Comparison of ENCODE assay signal across 17 cellular contexts in the genomic region with DNA sequence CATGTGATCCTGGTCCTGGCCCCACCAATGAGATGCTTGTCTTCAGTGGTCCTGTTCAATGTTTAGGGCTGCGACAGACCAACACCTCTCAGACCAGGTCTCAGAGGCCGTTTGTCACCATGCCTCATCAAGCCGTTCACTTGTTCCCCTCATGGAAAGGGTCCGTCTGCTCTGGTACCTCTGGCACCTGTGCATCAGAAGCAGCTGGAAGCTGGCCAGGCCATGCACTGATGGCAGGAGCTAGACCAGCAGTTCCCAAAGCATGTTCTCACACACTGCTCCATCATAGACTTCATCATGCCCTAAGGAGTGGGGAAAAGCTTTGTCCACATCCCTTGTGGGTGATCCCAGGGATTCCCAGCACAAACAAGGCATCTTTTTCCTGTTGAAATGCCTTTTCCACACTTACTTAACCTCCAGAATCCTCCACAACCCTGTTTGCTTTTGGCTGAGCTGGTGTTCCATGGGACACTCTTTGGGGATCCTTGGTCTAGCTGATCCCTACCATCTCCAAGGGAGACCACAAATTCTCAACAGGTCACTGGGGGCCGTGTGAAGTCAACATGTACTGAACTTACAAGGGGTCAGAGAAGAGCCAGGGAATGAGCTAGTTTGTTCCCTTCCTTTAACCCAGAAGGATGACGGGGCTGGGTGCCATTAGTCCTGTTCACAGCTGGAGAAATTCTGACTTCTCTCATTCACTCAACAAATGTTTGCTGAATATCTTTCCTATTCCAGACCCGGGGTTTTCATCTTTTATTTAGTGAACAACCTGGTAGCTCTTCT. TPM values are rescaled to one million over a fixed set of nuclear protein-coding genes. Genes with fewer than 3 reads are reported as not detected.
A peak's percentile ranks its signal among the peaks of the same experiment; 100 is the strongest.
DNase-seq lines count a peak whose midpoint lies in the region; ATAC-seq, FAIRE-seq and TF ChIP-seq lines count a peak whose summit lies in the region.
"Had no signal": no experiment of that assay in that cellular context is flagged by ENCODE, and none has a peak within 500 bp of the region (broad histone marks: within the 10 kb centered on the region; RNA-seq: fewer than 3 reads in every experiment).

No MANE protein-coding gene starts in this region.

- no peaks in the 10 kb centered on the region for H4K20me1 ChIP-seq in OCI-LY3 (ENCODE audit: insufficient read depth, low read length)
- H4K20me1 ChIP-seq in H1 (replicated peaks in 1 of 2; ENCODE audit: control insufficient read depth in 1 of 2, insufficient read depth in 2 of 2, low read length in 2 of 2), result no peaks in the 10 kb centered on the region

- H3K9me3 ChIP-seq in CD4-positive, alpha-beta memory T cell (ENCODE audit: control insufficient read depth in 1 of 2, low read length in 2 of 2), result no peaks in the 10 kb centered on the region
- no peaks in the 10 kb centered on the region for H3K9me3 ChIP-seq in OCI-LY3 (ENCODE audit: insufficient read depth, low read length)
- no peaks in the 10 kb centered on the region for H3K9me3 ChIP-seq in H1 (ENCODE audit: insufficient read depth in 2 of 2, low read depth in 1 of 2, low read length in 1 of 2)
- H3K9me3 ChIP-seq in ascending aorta, result no peaks in the 10 kb centered on the region

- no peak overlapping the region for H3K14ac ChIP-seq in H1 (ENCODE audit: insufficient read length)

- peak overlapping the region; percentile 29; the same call in 1 of the 2 replicates for H3K4me2 ChIP-seq in OCI-LY3 (ENCODE audit: low read length)
- no peak overlapping the region for H3K4me2 ChIP-seq in H1 (ENCODE audit: insufficient read depth in 1 of 2, low read depth in 2 of 2, low read length in 2 of 2)
- H3K4me2 ChIP-seq: PC-9 had no signal

- TF ChIP-seq CTCF in OCI-LY3 (IDR thresholded peaks at IDR 0.05; ENCODE audit: low read depth, low read length) (no peak), H1 (IDR thresholded peaks at IDR 0.05; ENCODE audit: control extremely low read depth in 1 of 3, insufficient read depth in 1 of 3, low read depth in 1 of 3, low read length in 3 of 3) (no peak), ascending aorta (IDR thresholded peaks at IDR 0.05) (no peak)

- TF ChIP-seq RAD21 in H1 (IDR thresholded peaks at IDR 0.05 in 1 of 2, conservative IDR thresholded peaks at IDR 0.05 in 1 of 2; ENCODE audit: low read depth in 2 of 2, low read length in 2 of 2), result no peak

- H4K5ac ChIP-seq in H1 (ENCODE audit: insufficient read length, low read depth, low read length), result no peak overlapping the region

- H2AFZ ChIP-seq in OCI-LY3 (ENCODE audit: low read depth, low read length), result no peak overlapping the region
- H2AFZ ChIP-seq in H1 (ENCODE audit: low read length), result no peak overlapping the region
- H2AFZ ChIP-seq: PC-9 had no signal

- H3K23ac ChIP-seq in H1 (ENCODE audit: insufficient read length), result no peak overlapping the region

- H3K9ac ChIP-seq in OCI-LY3 (ENCODE audit: low read length), result no peak overlapping the region
- H3K9ac ChIP-seq in H1 (replicated peaks in 1 of 4; ENCODE audit: extremely low read depth in 1 of 4, low read depth in 3 of 4, low read length in 3 of 4), result no peak overlapping the region

- no peaks in the 10 kb centered on the region for H3K27me3 Mint-ChIP-seq in CD4-positive, alpha-beta memory T cell
- H3K27me3 Mint-ChIP-seq in stimulated activated memory B cell treated with anti-CD40 and anti-IgM and Interleukin-4, amounts not matched to agents 10 μg/mL and 1 μg/mL and 100 μg/mL, for 72 hours, result no peaks in the 10 kb centered on the region
- H3K27me3 Mint-ChIP-seq: progenitor cell of endocrine pancreas had no signal

- no peaks in the 10 kb centered on the region for H3K79me1 ChIP-seq in H1 (ENCODE audit: low read depth, low read length)

- H2AK5ac ChIP-seq in H1 (ENCODE audit: low read depth, low read length), result no peak overlapping the region

- intact Hi-C loops in CD4-positive, alpha-beta memory T cell (cut with micrococcal nuclease), result no loop called here
- intact Hi-C loops in ascending aorta (cut with DNase I), result no loop called here

- no peak overlapping the region for H3K56ac ChIP-seq in H1 (replicated peaks; ENCODE audit: insufficient read length, low read depth, low read length)

- H3K4me3 ChIP-seq in CD4-positive, alpha-beta memory T cell (ENCODE audit: low read length in 2 of 2), result no peak overlapping the region
- no peak overlapping the region for H3K4me3 ChIP-seq in OCI-LY3 (ENCODE audit: low read length)
- no peak overlapping the region for H3K4me3 ChIP-seq in H1 (ENCODE audit: extremely low read depth in 1 of 4, insufficient read depth in 2 of 4, low read depth in 3 of 4, low read length in 4 of 4)
- no peak overlapping the region for H3K4me3 ChIP-seq in ascending aorta
- H3K4me3 ChIP-seq: coronary artery, PC-9 had no signal

- no peak for TF ChIP-seq POLR2A in H1 (IDR thresholded peaks at IDR 0.05; ENCODE audit: control extremely low read depth in 1 of 2, low read depth in 2 of 2, low read length in 2 of 2)

- no peaks in the 10 kb centered on the region for H3K9me3 Mint-ChIP-seq in CD4-positive, alpha-beta memory T cell
- H3K9me3 Mint-ChIP-seq in stimulated activated memory B cell treated with anti-CD40 and anti-IgM and Interleukin-4, amounts not matched to agents 10 μg/mL and 1 μg/mL and 100 μg/mL, for 72 hours, result no peaks in the 10 kb centered on the region

- no peak overlapping the region for H4K91ac ChIP-seq in H1 (replicated peaks; ENCODE audit: insufficient read length, low read length)

- H2BK12ac ChIP-seq in H1 (ENCODE audit: low read depth, low read length), result no peak overlapping the region

- H3K79me2 ChIP-seq in OCI-LY3 (ENCODE audit: low read length) (no peaks in the 10 kb centered on the region), H1 (ENCODE audit: control insufficient read depth in 1 of 2, insufficient read depth in 2 of 2, low read length in 2 of 2) (no peaks in the 10 kb centered on the region)

- H3K4me1 Mint-ChIP-seq in CD4-positive, alpha-beta memory T cell, result peaks cover 29 to 51% (median 38%) of the 10 kb centered on the region in 4 donors
- H3K4me1 Mint-ChIP-seq in stimulated activated memory B cell treated with anti-CD40 and anti-IgM and Interleukin-4, amounts not matched to agents 10 μg/mL and 1 μg/mL and 100 μg/mL, for 72 hours, result peaks cover 19% of the 10 kb centered on the region

- H3K27me3 ChIP-seq in CD4-positive, alpha-beta memory T cell (ENCODE audit: insufficient read depth, low read length), result no peaks in the 10 kb centered on the region
- H3K27me3 ChIP-seq in OCI-LY3 (ENCODE audit: low read depth, low read length) (no peaks in the 10 kb centered on the region), H1 (replicated peaks in 1 of 4; ENCODE audit: control insufficient read depth in 3 of 4, extremely low read depth in 1 of 4, insufficient read depth in 3 of 4, low read length in 3 of 4) (no peaks in the 10 kb centered on the region; a peak in 1 of 7 replicates), ascending aorta (no peaks in the 10 kb centered on the region)

- peak overlapping the region; percentile 33 for H3K27ac ChIP-seq in CD4-positive, alpha-beta memory T cell (ENCODE audit: low read depth, low read length)
- no peak overlapping the region; the same call in 1 of the 2 replicates for H3K27ac ChIP-seq in OCI-LY3 (ENCODE audit: low read length)
- no peak overlapping the region for H3K27ac ChIP-seq in H1 (ENCODE audit: low read depth, low read length)
- H3K27ac ChIP-seq in ascending aorta, result no peak overlapping the region
- H3K27ac ChIP-seq: PC-9 had no signal

- no peak overlapping the region for H2BK120ac ChIP-seq in H1 (replicated peaks; ENCODE audit: low read depth, low read length)

- no peak for TF ChIP-seq EP300 in H1 (IDR thresholded peaks at IDR 0.05; ENCODE audit: borderline replicate concordance in 1 of 2, low read depth in 2 of 2, low read length in 2 of 2)

- H3K4me1 ChIP-seq in CD4-positive, alpha-beta memory T cell (ENCODE audit: insufficient read depth, low read length), result peaks cover 37% of the 10 kb centered on the region
- H3K4me1 ChIP-seq in OCI-LY3 (ENCODE audit: low read length) (peaks cover 15% of the 10 kb centered on the region), H1 (replicated peaks in 1 of 4; ENCODE audit: control insufficient read depth in 3 of 4, insufficient read depth in 4 of 4, low read length in 3 of 4) (peaks cover 0 to 11% (median 6%) of the 10 kb centered on the region in 4 experiments; a peak in 5 of 7 replicates), ascending aorta (no peaks in the 10 kb centered on the region)

- DNase-seq in CD4-positive, alpha-beta memory T cell, result no peak
- no peak for DNase-seq in H1 (ENCODE audit: low read depth in 1 of 2, low spot score in 2 of 2)
- no peak for DNase-seq in ascending aorta (ENCODE audit: low spot score in 2 of 2)
- DNase-seq in GM19240 (ENCODE audit: insufficient read length, low spot score), result no peak
- DNase-seq: activated gamma-delta T cell, DMS79 treated with DMSO at 0.1 percent for 48 hours, NCI-H2029 treated with DMSO at 0.1 percent for 48 hours, NCI-H524, SW 1271 had no signal

- CTCF ChIA-PET in CD4-positive, alpha-beta memory T cell (lab: Charles Lee; ENCODE audit: partially characterized antibody), result interaction anchor here (1.3 to 2.8 kb wide), 3 partner anchors 22 to 46 kb away, joined by 5 to 10 read pairs (median 7); no protein-coding TSS in a partner anchor
- CTCF ChIA-PET in H1 (lab: Charles Lee; ENCODE audit: partially characterized antibody), result interaction anchor here (0.9 to 1.4 kb wide), 4 partner anchors 20 to 31 kb away, joined by 3 to 7 read pairs (median 3); no protein-coding TSS in a partner anchor

- WGBS in H1 (ENCODE audit: extremely low coverage in 1 of 2, insufficient coverage in 1 of 2, insufficient read length in 1 of 2, insufficient replicate concordance in 2 of 2, low coverage in 1 of 2, low lambda C conversion rate in 2 of 2, missing lambda C conversion rate in 1 of 2), 2 experiments, result 87% methylated on average over 7 of the region's 7 CpGs; no CpG with 5 or more reads in 1 of the 2 experiments

- no peak for FAIRE-seq in H1 (lab: Jason Lieb, UNC)
- FAIRE-seq: astrocyte had no signal

- H3K36me3 ChIP-seq in CD4-positive, alpha-beta memory T cell (ENCODE audit: insufficient read depth, low read length), result peaks cover 34% of the 10 kb centered on the region
- H3K36me3 ChIP-seq in OCI-LY3 (replicated peaks; ENCODE audit: low read depth, low read length), result peaks cover 15% of the 10 kb centered on the region
- H3K36me3 ChIP-seq in H1 (ENCODE audit: control insufficient read depth in 2 of 4, insufficient read depth in 4 of 4, low read length in 3 of 4), result no peaks in the 10 kb centered on the region
- H3K36me3 ChIP-seq in ascending aorta, result no peaks in the 10 kb centered on the region

- ATAC-seq in stimulated activated memory B cell treated with anti-CD40 and anti-IgM and Interleukin-4, amounts not matched to agents 10 μg/mL and 1 μg/mL and 100 μg/mL, for 72 hours, result no peak
- ATAC-seq in HG03565 (IDR thresholded peaks at IDR 0.05; ENCODE audit: unreplicated experiment) (no peak), HG03439 (IDR thresholded peaks at IDR 0.05; ENCODE audit: unreplicated experiment) (no peak)

- peaks cover 40 to 59% of the 10 kb centered on the region in 2 donors for H3K36me3 Mint-ChIP-seq in CD4-positive, alpha-beta memory T cell
- peaks cover 81% of the 10 kb centered on the region for H3K36me3 Mint-ChIP-seq in stimulated activated memory B cell treated with anti-CD40 and anti-IgM and Interleukin-4, amounts not matched to agents 10 μg/mL and 1 μg/mL and 100 μg/mL, for 72 hours

- H3K4ac ChIP-seq in H1 (replicated peaks; ENCODE audit: insufficient read length, low read depth, low read length), result no peak overlapping the region

- H4K8ac ChIP-seq in H1 (ENCODE audit: extremely low read depth, insufficient read depth, low read length), result no peak overlapping the region

- no peak overlapping the region for H2BK15ac ChIP-seq in H1 (ENCODE audit: low read length)

- POLR2A ChIA-PET in CD4-positive, alpha-beta memory T cell (lab: Charles Lee; ENCODE audit: partially characterized antibody), result interaction anchor here (0.6 to 1.5 kb wide), 2 partner anchors 15 to 44 kb away, joined by 3 read pairs; no protein-coding TSS in a partner anchor
- POLR2A ChIA-PET in H1 (lab: Charles Lee; ENCODE audit: partially characterized antibody), result interaction anchor here (1.4 kb wide), 1 partner anchor 8 kb away, joined by 4 read pairs; no protein-coding TSS in a partner anchor

- H2BK5ac ChIP-seq in H1 (ENCODE audit: low read depth, low read length), result peak overlapping the region; percentile 63; the same call in 1 of the 2 replicates

- H3K18ac ChIP-seq in H1 (ENCODE audit: extremely low read depth, low read length), result no peak overlapping the region

- peak overlapping the region in 4 of 8 donors; percentile 13 to 57 (median 28) for H3K4me3 Mint-ChIP-seq in CD4-positive, alpha-beta memory T cell
- H3K4me3 Mint-ChIP-seq in stimulated activated memory B cell treated with anti-CD40 and anti-IgM and Interleukin-4, amounts not matched to agents 10 μg/mL and 1 μg/mL and 100 μg/mL, for 72 hours, result no peak overlapping the region

- H3K27ac Mint-ChIP-seq in CD4-positive, alpha-beta memory T cell, result peak overlapping the region; percentile 80 to 97 (median 92)
- H3K27ac Mint-ChIP-seq in stimulated activated memory B cell treated with anti-CD40 and anti-IgM and Interleukin-4, amounts not matched to agents 10 μg/mL and 1 μg/mL and 100 μg/mL, for 72 hours, result peak overlapping the region; percentile 63
- H3K27ac Mint-ChIP-seq: progenitor cell of endocrine pancreas had no signal

- no peaks in the 10 kb centered on the region for H3K23me2 ChIP-seq in H1 (ENCODE audit: low read depth, low read length)

- no peak overlapping the region for H2BK20ac ChIP-seq in H1 (ENCODE audit: low read length)

RNA-seq across cellular contexts. Expression of gene SH3TC1, which starts 21.8 kb away (rescaled TPM):
- total RNA-seq in CD4-positive, alpha-beta memory T cell, result 10 to 100 TPM; 37.1 to 41.3 TPM
- 10 to 100 TPM in 1 of 2 donors, 1 to 10 TPM in 1; 7.9 to 14.3 TPM for polyA plus RNA-seq in CD4-positive, alpha-beta memory T cell
- total RNA-seq in H1 (2021; fragmentation: NEBNext Ultra II Directional; extraction: Animal tissue kit (Norgen Biotek cat#: 25700)), result 0.29 TPM in 1 of 2 replicates, not detected in the other
- polyA plus RNA-seq in H1 (2011; rRNA removed), result 0.13 and 0.15 TPM in 2 replicates
- 0.14 TPM for polyA plus RNA-seq in H1 (2011; cell fraction: cytosol; rRNA removed)
- 0.29 TPM for polyA plus RNA-seq in H1 (2011; cell fraction: nucleus; rRNA removed)
- 0.08 to 0.36 TPM (median 0.14 TPM) in 4 replicates for polyA plus RNA-seq in H1 (2012, experiment 1 of 2)
- polyA plus RNA-seq in H1 (2012, experiment 2 of 2), result 0.22 TPM
- polyA plus RNA-seq in H1 (2013, experiment 1 of 2), result 0.16 TPM
- 0.07 TPM for polyA plus RNA-seq in H1 (2013, experiment 2 of 2)
- polyA minus RNA-seq in H1 (2011; rRNA and poly(A)+ RNA removed), result 0.13 and 0.71 TPM in 2 replicates
- polyA minus RNA-seq in H1 (2011; cell fraction: cytosol; rRNA and poly(A)+ RNA removed), result not detected
- polyA minus RNA-seq in H1 (2011; cell fraction: nucleus; rRNA and poly(A)+ RNA removed), result 0.30 TPM
- 64.5 TPM for total RNA-seq in ascending aorta

RNA-seq across cellular contexts. Expression of gene HTRA3, which starts 48.7 kb away (rescaled TPM):
- total RNA-seq in CD4-positive, alpha-beta memory T cell, result not detected
- polyA plus RNA-seq in CD4-positive, alpha-beta memory T cell, result not detected
- 2.9 and 3.2 TPM in 2 replicates for total RNA-seq in H1 (2021; fragmentation: NEBNext Ultra II Directional; extraction: Animal tissue kit (Norgen Biotek cat#: 25700))
- 4.5 and 5.8 TPM in 2 replicates for polyA plus RNA-seq in H1 (2011; rRNA removed)
- polyA plus RNA-seq in H1 (2011; cell fraction: cytosol; rRNA removed), result 3.3 TPM
- 3.1 TPM for polyA plus RNA-seq in H1 (2011; cell fraction: nucleus; rRNA removed)
- polyA plus RNA-seq in H1 (2012, experiment 1 of 2), result 2.8 to 5.6 TPM (median 4.0 TPM) in 4 replicates
- polyA plus RNA-seq in H1 (2012, experiment 2 of 2), result 3.3 TPM
- polyA plus RNA-seq in H1 (2013, experiment 1 of 2), result 3.4 TPM
- 3.3 TPM for polyA plus RNA-seq in H1 (2013, experiment 2 of 2)
- polyA minus RNA-seq in H1 (2011; rRNA and poly(A)+ RNA removed), result 1.1 and 1.2 TPM in 2 replicates
- 1.2 TPM for polyA minus RNA-seq in H1 (2011; cell fraction: cytosol; rRNA and poly(A)+ RNA removed)
- 1.3 TPM for polyA minus RNA-seq in H1 (2011; cell fraction: nucleus; rRNA and poly(A)+ RNA removed)
- total RNA-seq in ascending aorta, result 52.6 TPM

Comparison
In these comparisons a context has a peak if more than half of its experiments do, and no peak if none do; other contexts are left out.
1. RNA of gene SH3TC1, which starts 21.8 kb away (total RNA-seq): 64.5 TPM in ascending aorta (single experiment) and 37.1 to 41.3 TPM in CD4-positive, alpha-beta memory T cell; 0.29 TPM in H1; every median in the first group is over 10 times any median in the second.
2. RNA of gene HTRA3, which starts 48.7 kb away (total RNA-seq): 52.6 TPM in ascending aorta (single experiment); 2.9 to 3.2 TPM in H1 and not detected in CD4-positive, alpha-beta memory T cell; every median in the first group is over 10 times any median in the second.